Comparison of ENCODE assay signal across 11 cellular contexts in genomic region chr6:37038297-37039198, GRCh38. TPM values are rescaled to one million over a fixed set of nuclear protein-coding genes. Genes with fewer than 3 reads are reported as not detected.
DNase-seq lines count a peak whose midpoint lies in the region; ATAC-seq and TF ChIP-seq lines count a peak whose summit lies in the region.
"Had no signal": no experiment of that assay in that cellular context is flagged by ENCODE, and none has a peak within 500 bp of the region (broad histone marks: within the 10 kb centered on the region; RNA-seq: fewer than 3 reads in every experiment).

No MANE protein-coding gene starts in this region.

- no peaks in the 10 kb centered on the region for H3K4me1 ChIP-seq in breast epithelium

- H3K4me3 ChIP-seq in breast epithelium: no peak overlapping the region
- H3K4me3 ChIP-seq: BLaER1 had no signal

- peak overlapping the region; percentile 75 to 84 for H3K27ac Mint-ChIP-seq in natural killer cell treated with Interleukin-12 subunit alpha and Interleukin-12 subunit beta and Interleukin-15 and Interleukin-18, amount 100 ng/mL, for 72 hours
- peak overlapping the region in 1 of 2 donors; percentile 49 for H3K27ac Mint-ChIP-seq in natural killer cell

- peak overlapping the region; percentile 60 for H3K4me3 Mint-ChIP-seq in natural killer cell treated with Interleukin-12 subunit alpha and Interleukin-12 subunit beta and Interleukin-15 and Interleukin-18, amount 100 ng/mL, for 72 hours
- no peak overlapping the region for H3K4me3 Mint-ChIP-seq in natural killer cell

- no peak for ATAC-seq in natural killer cell treated with Interleukin-12 subunit alpha and Interleukin-12 subunit beta and Interleukin-15 and Interleukin-18, amount 100 ng/mL, for 72 hours
- ATAC-seq in natural killer cell (no peak), HG02571 (IDR thresholded peaks at IDR 0.05; ENCODE audit: unreplicated experiment) (no peak), HG03442 (IDR thresholded peaks at IDR 0.05; ENCODE audit: unreplicated experiment) (no peak)
- ATAC-seq: PC-3 had no signal

- no peaks in the 10 kb centered on the region for H3K27me3 ChIP-seq in breast epithelium
- H3K27me3 ChIP-seq: BLaER1 had no signal

- no peaks in the 10 kb centered on the region for H3K36me3 Mint-ChIP-seq in natural killer cell treated with Interleukin-12 subunit alpha and Interleukin-12 subunit beta and Interleukin-15 and Interleukin-18, amount 100 ng/mL, for 72 hours
- no peaks in the 10 kb centered on the region for H3K36me3 Mint-ChIP-seq in natural killer cell

- no peak for TF ChIP-seq CTCF in natural killer cell (IDR thresholded peaks at IDR 0.05)
- TF ChIP-seq CTCF in breast epithelium (IDR thresholded peaks at IDR 0.05): no peak

- H3K9me3 ChIP-seq in breast epithelium: no peaks in the 10 kb centered on the region
- H3K9me3 ChIP-seq: BLaER1 had no signal

- no peaks in the 10 kb centered on the region for H3K9me3 Mint-ChIP-seq in natural killer cell treated with Interleukin-12 subunit alpha and Interleukin-12 subunit beta and Interleukin-15 and Interleukin-18, amount 100 ng/mL, for 72 hours
- no peaks in the 10 kb centered on the region for H3K9me3 Mint-ChIP-seq in natural killer cell

- intact Hi-C loops in natural killer cell (cut with micrococcal nuclease): no loop called here
- intact Hi-C loops in breast epithelium (cut with DNase I; ENCODE audit: low total_unique reads): no loop called here

- no peaks in the 10 kb centered on the region for H3K36me3 ChIP-seq in breast epithelium
- H3K36me3 ChIP-seq: BLaER1 had no signal

- peaks cover 37 to 55% of the 10 kb centered on the region in 2 donors for H3K4me1 Mint-ChIP-seq in natural killer cell treated with Interleukin-12 subunit alpha and Interleukin-12 subunit beta and Interleukin-15 and Interleukin-18, amount 100 ng/mL, for 72 hours (ENCODE audit: low read depth in 2 of 2)
- peaks cover 16 to 17% of the 10 kb centered on the region in 2 donors for H3K4me1 Mint-ChIP-seq in natural killer cell

- DNase-seq in natural killer cell treated with Interleukin-12 subunit alpha and Interleukin-12 subunit beta and Interleukin-15 and Interleukin-18, amount 100 ng/mL, for 72 hours (ENCODE audit: low spot score): no peak
- no peak for DNase-seq in natural killer cell
- DNase-seq in breast epithelium (ENCODE audit: low spot score in 2 of 2): peak in 1 of 2 donors; percentile 54
- DNase-seq in medulla oblongata (ENCODE audit: extremely low spot score): peak; percentile 67
- no peak for DNase-seq in foreskin melanocyte
- DNase-seq in cerebellar nuclear complex (lab: John Stamatoyannopoulos, UW): no peak
- DNase-seq: stimulated activated CD4-positive, alpha-beta T cell treated with anti-CD3 and anti-CD28 coated beads, Interleukin-4, amount 100 ng/mL, for 24 hours had no signal

- H3K27me3 Mint-ChIP-seq in natural killer cell treated with Interleukin-12 subunit alpha and Interleukin-12 subunit beta and Interleukin-15 and Interleukin-18, amount 100 ng/mL, for 72 hours: no peaks in the 10 kb centered on the region
- no peaks in the 10 kb centered on the region for H3K27me3 Mint-ChIP-seq in natural killer cell (ENCODE audit: low read depth in 2 of 2)

- no peak for TF ChIP-seq POLR2A in breast epithelium (IDR thresholded peaks at IDR 0.05)

- peak overlapping the region; percentile 21 to 64 for H3K27ac ChIP-seq in breast epithelium
- H3K27ac ChIP-seq: BLaER1 had no signal

RNA-seq across cellular contexts. Expression of gene FGD2, which starts 33.1 kb away (rescaled TPM):
- total RNA-seq in natural killer cell treated with Interleukin-12 subunit alpha and Interleukin-12 subunit beta and Interleukin-15 and Interleukin-18, amount 100 ng/mL, for 72 hours: 1 to 10 TPM; 9.1 to 9.3 TPM
- total RNA-seq in natural killer cell (10 to 100 TPM in 2 of 3 donors, 1 to 10 TPM in 1; 6.3 to 22.3 (median 14.1) TPM), breast epithelium (10 to 100 TPM; 11.5 to 51.4 (median 18.6) TPM)

RNA-seq across cellular contexts. Expression of gene MTCH1, which starts 52.6 kb away (rescaled TPM):
- 100 to 1,000 TPM; 118 to 183 TPM for total RNA-seq in natural killer cell treated with Interleukin-12 subunit alpha and Interleukin-12 subunit beta and Interleukin-15 and Interleukin-18, amount 100 ng/mL, for 72 hours
- 100 to 1,000 TPM; 158 to 180 (median 162) TPM for total RNA-seq in natural killer cell
- total RNA-seq in breast epithelium: 100 to 1,000 TPM; 187 to 229 (median 215) TPM
